In the genomic region with DNA sequence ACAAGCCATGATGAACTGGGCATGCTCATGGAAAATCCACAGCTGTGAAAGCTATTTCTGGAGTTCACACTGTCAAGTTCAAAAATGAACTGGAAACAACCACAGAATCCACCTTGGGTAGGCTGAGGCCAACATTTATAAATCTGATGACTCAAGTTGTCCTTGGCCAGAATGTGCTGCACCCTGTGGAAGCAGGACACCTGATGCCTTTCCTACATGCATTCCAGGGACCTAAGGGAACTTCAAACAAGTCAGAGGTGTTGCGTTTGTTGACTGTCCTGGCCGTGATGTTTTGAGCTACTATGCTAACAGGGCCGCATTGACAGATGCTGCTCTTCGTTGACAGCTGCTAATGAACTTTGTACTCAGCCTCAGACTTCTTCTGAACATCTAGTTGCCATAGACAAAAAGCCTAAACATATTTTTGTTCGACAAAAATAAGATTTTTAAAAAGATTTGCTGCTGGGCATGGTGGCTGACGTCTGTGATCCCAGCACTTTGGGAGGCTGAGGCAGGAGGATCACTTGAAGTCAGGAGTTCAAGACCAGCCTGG, we compare ENCODE assay signal across 20 cellular contexts.
DNase-seq lines count a peak whose midpoint lies in the region; ATAC-seq, FAIRE-seq and TF ChIP-seq lines count a peak whose summit lies in the region.
"Had no signal": no experiment of that assay in that cellular context is flagged by ENCODE, and none has a peak within 500 bp of the region (broad histone marks: within the 10 kb centered on the region; RNA-seq: fewer than 3 reads in every experiment).

No MANE protein-coding gene starts in this region.

- H3K36me3 ChIP-seq in esophagus muscularis mucosa: no peaks in the 10 kb centered on the region
- no peaks in the 10 kb centered on the region for H3K36me3 ChIP-seq in pancreas
- H3K36me3 ChIP-seq: vagina had no signal

- TF ChIP-seq RAD21 in A549 (conservative IDR thresholded peaks at IDR 0.05 in 1 of 2, IDR thresholded peaks at IDR 0.05 in 1 of 2): no peak

- TF ChIP-seq EP300 in A549 (IDR thresholded peaks at IDR 0.05): no peak
- peak; percentile 90 for TF ChIP-seq EP300 in esophagus muscularis mucosa (IDR thresholded peaks at IDR 0.05)

- POLR2A ChIA-PET in A549 (lab: Yijun Ruan, JAX): interaction anchor here (0.5 kb wide), 1 partner anchor 99 kb away, joined by 3 read pairs; no protein-coding TSS in a partner anchor

- H3K4me2 ChIP-seq in A549: no peak overlapping the region; the same call in 2 of the 3 replicates

- H3K27ac Mint-ChIP-seq in T-helper 2 cell treated with Interferon-gamma antibody and Interleukin-4, amounts not matched to agents 5 μg/mL and 100 μg/mL, for 36 hours: no peak overlapping the region
- no peak overlapping the region for H3K27ac Mint-ChIP-seq in glutamatergic neuron (ENCODE audit: unreplicated experiment)

- no peaks in the 10 kb centered on the region for H3K9me3 Mint-ChIP-seq in T-helper 2 cell treated with Interferon-gamma antibody and Interleukin-4, amounts not matched to agents 5 μg/mL and 100 μg/mL, for 36 hours
- H3K9me3 Mint-ChIP-seq in glutamatergic neuron (ENCODE audit: unreplicated experiment): peaks cover 2% of the 10 kb centered on the region

- DNase-seq in A549 (ENCODE audit: low read depth in 1 of 2, low spot score in 1 of 2) (peak in 1 of 2 experiments; percentile 73), RCC 7860 (ENCODE audit: low spot score) (peak; percentile 27), esophagus muscularis mucosa (ENCODE audit: extremely low spot score) (no peak), pancreas (peak in 4 of 6 donors; percentile 42 to 74 (median 66)), dedifferentiated amniotic fluid mesenchymal stem cell (ENCODE audit: extremely low spot score) (no peak), glutamatergic neuron (no peak), NCI-H82 (lab: John Stamatoyannopoulos, UW) (no peak)
- no peak for DNase-seq in T-helper 2 cell treated with Interferon-gamma antibody and Interleukin-4, amounts not matched to agents 5 μg/mL and 100 μg/mL, for 36 hours (ENCODE audit: low spot score)
- DNase-seq: activated CD4-positive, alpha-beta T cell treated with anti-CD3 and anti-CD28 coated beads for 1 hour; activated naive CD4-positive, alpha-beta T cell treated with Interleukin-2 at 50 U/mL for 16 hours; effector CD8-positive, alpha-beta T cell; foreskin fibroblast; MV-4-11; NCI-H774; SHP77; small intestine; stimulated activated naive CD4-positive, alpha-beta T cell; T-helper 2 cell had no signal

- TF ChIP-seq CTCF in A549 (IDR thresholded peaks at IDR 0.05) (no peak), esophagus muscularis mucosa (IDR thresholded peaks at IDR 0.05) (no peak), pancreas (IDR thresholded peaks at IDR 0.05) (no peak), glutamatergic neuron (IDR thresholded peaks at IDR 0.05; ENCODE audit: partially characterized antibody, unreplicated experiment) (no peak)

- WGBS in A549 (ENCODE audit: missing lambda C conversion rate): 60% methylated on average over 6 of the region's 6 CpGs
- WGBS in esophagus muscularis mucosa: 74% methylated on average over 6 of the region's 6 CpGs
- WGBS in pancreas, 2 donors: 55 to 56% methylated on average over 6 of the region's 6 CpGs

- peaks cover 27% of the 10 kb centered on the region for H3K4me1 ChIP-seq in A549
- peaks cover 3 to 14% (median 14%) of the 10 kb centered on the region in 4 donors for H3K4me1 ChIP-seq in esophagus muscularis mucosa
- peaks cover 2 to 6% (median 4%) of the 10 kb centered on the region in 3 donors for H3K4me1 ChIP-seq in pancreas
- H3K4me1 ChIP-seq: vagina had no signal

- CTCF ChIA-PET in A549 (lab: Yijun Ruan, JAX): interaction anchor here (1.4 to 1.9 kb wide), 2 partner anchors 158 to 175 kb away, joined by 3 to 5 read pairs; no protein-coding TSS in a partner anchor

- FAIRE-seq in A549 (lab: Jason Lieb, UNC): no peak
- FAIRE-seq in RCC 7860 (lab: Jason Lieb, UNC): peak; percentile 7
- FAIRE-seq in pancreas (lab: Jason Lieb, UNC): no peak
- FAIRE-seq: G401.6, small intestine had no signal

- no peak for TF ChIP-seq POLR2A in A549 (IDR thresholded peaks at IDR 0.05; ENCODE audit: low read length)
- TF ChIP-seq POLR2A in esophagus muscularis mucosa (IDR thresholded peaks at IDR 0.05; ENCODE audit: low read depth): no peak

- H3K27me3 Mint-ChIP-seq in T-helper 2 cell treated with Interferon-gamma antibody and Interleukin-4, amounts not matched to agents 5 μg/mL and 100 μg/mL, for 36 hours (ENCODE audit: low read depth): peaks cover 6% of the 10 kb centered on the region
- peaks cover 2% of the 10 kb centered on the region for H3K27me3 Mint-ChIP-seq in glutamatergic neuron (ENCODE audit: unreplicated experiment)

- peak overlapping the region; percentile 95 to 98 for H3K27ac ChIP-seq in A549
- peak overlapping the region; percentile 66 to 86 (median 76) for H3K27ac ChIP-seq in esophagus muscularis mucosa (replicated peaks in 1 of 4)
- peak overlapping the region; percentile 22 to 53 (median 31) for H3K27ac ChIP-seq in pancreas
- H3K27ac ChIP-seq: vagina had no signal

- ATAC-seq in A549 (no peak), pancreas (peak; percentile 89 to 97 (median 95))

- no peaks in the 10 kb centered on the region for H3K36me3 Mint-ChIP-seq in T-helper 2 cell treated with Interferon-gamma antibody and Interleukin-4, amounts not matched to agents 5 μg/mL and 100 μg/mL, for 36 hours (ENCODE audit: low read depth)
- no peaks in the 10 kb centered on the region for H3K36me3 Mint-ChIP-seq in glutamatergic neuron (ENCODE audit: unreplicated experiment)

- H3K9me3 ChIP-seq in A549 (no peaks in the 10 kb centered on the region), esophagus muscularis mucosa (no peaks in the 10 kb centered on the region), pancreas (no peaks in the 10 kb centered on the region)
- H3K9me3 ChIP-seq: vagina had no signal

- H3K27me3 ChIP-seq in esophagus muscularis mucosa: no peaks in the 10 kb centered on the region
- no peaks in the 10 kb centered on the region for H3K27me3 ChIP-seq in pancreas
- H3K27me3 ChIP-seq: vagina had no signal

- intact Hi-C loops in esophagus muscularis mucosa (cut with DNase I): no loop called here
- intact Hi-C loops in pancreas (cut with DNase I): no loop called here

- peaks cover 5% of the 10 kb centered on the region for H3K4me1 Mint-ChIP-seq in T-helper 2 cell treated with Interferon-gamma antibody and Interleukin-4, amounts not matched to agents 5 μg/mL and 100 μg/mL, for 36 hours (ENCODE audit: low read depth)
- no peaks in the 10 kb centered on the region for H3K4me1 Mint-ChIP-seq in glutamatergic neuron (ENCODE audit: low read depth, unreplicated experiment)

- H3K4me3 Mint-ChIP-seq in T-helper 2 cell treated with Interferon-gamma antibody and Interleukin-4, amounts not matched to agents 5 μg/mL and 100 μg/mL, for 36 hours: no peak overlapping the region
- H3K4me3 Mint-ChIP-seq in glutamatergic neuron (ENCODE audit: unreplicated experiment): no peak overlapping the region

- H3K4me3 ChIP-seq in A549: no peak overlapping the region
- H3K4me3 ChIP-seq in esophagus muscularis mucosa: no peak overlapping the region
- H3K4me3 ChIP-seq in pancreas: no peak overlapping the region
- H3K4me3 ChIP-seq: vagina had no signal

TF ChIP-seq in A549, 52 proteins besides CTCF, POLR2A, EP300 and RAD21:
- TF ChIP-seq MAFK (IDR thresholded peaks at IDR 0.05; ENCODE audit: partially characterized antibody) (no peak), CBX2 (IDR thresholded peaks at IDR 0.05; ENCODE audit: borderline replicate concordance, low read depth) (no peak)

Comparison
In these comparisons a context has a peak if more than half of its experiments do, and no peak if none do; other contexts are left out.
1. ATAC-seq: peak in pancreas (4 of 4); none in A549 (0 of 2).
2. DNase-seq: peak in RCC 7860 (single experiment) and pancreas (4 of 6); none in esophagus muscularis mucosa (single experiment), T-helper 2 cell treated with Interferon-gamma antibody and Interleukin-4, amounts not matched to agents 5 μg/mL and 100 μg/mL, for 36 hours (single experiment), dedifferentiated amniotic fluid mesenchymal stem cell (single experiment), glutamatergic neuron (single experiment) and NCI-H82 (single experiment).
3. H3K27ac ChIP-seq: peak in every context shown above with its lines; median percentile 96 in A549; 76 in esophagus muscularis mucosa; 31 in pancreas.